Comparison of ENCODE assay signal across 24 cellular contexts in the genomic region with DNA sequence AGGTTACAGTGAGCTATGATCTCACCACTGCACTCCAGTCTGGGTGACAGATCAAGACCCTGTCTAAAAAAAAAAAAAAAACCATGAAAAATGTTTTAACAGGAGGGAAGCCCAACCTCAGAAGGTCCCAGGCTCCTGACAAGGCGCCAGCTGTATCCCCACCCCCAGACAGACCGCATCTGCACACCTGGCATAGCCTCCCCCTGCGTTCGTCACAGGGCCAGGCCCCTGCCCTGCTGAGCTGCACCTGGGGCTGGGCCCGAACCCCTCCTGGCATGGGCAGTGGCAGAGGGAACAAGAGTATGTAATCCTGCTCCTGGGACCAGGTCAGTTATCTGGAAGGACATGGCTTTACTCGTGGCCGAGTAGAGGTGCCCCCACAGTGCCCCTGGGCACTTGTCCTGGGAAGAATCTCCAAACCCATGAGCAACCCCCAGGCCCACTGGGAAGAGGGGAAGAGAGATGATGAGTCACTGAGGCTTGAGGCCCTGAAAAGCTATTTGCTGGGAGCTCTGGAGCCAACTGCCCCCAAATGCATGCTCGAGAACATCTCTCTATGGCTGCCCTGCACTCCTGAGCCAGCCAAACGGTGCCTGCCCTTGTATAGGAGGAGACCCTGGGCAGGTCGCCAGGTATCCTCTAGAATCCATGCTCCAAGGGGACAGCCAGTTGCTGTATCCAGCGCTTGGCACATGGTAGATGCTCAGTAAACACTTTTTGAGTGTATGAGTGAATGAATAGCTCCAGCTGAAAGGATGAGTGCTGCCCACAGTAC.
"Had no signal": no experiment of that assay in that cellular context is flagged by ENCODE, and none has a peak within 500 bp of the region (broad histone marks: within the 10 kb centered on the region; RNA-seq: fewer than 3 reads in every experiment).

No MANE protein-coding gene starts in this region.

- H3K27me3 ChIP-seq: neural progenitor cell, thyroid gland, upper lobe of right lung had no signal

- H3K27ac ChIP-seq: neural progenitor cell, spleen, thyroid gland, upper lobe of right lung had no signal

- H3K9me3 Mint-ChIP-seq: activated B cell treated with CpG ODN at 0.5 μM for 24 hours; activated naive CD8-positive, alpha-beta T cell treated with anti-CD3 and anti-CD28 coated beads for 36 hours; activated T-cell treated with anti-CD3 and anti-CD28 coated beads, Interleukin-2, amount 50 U/mL, for 4 hours; activated T-helper 2 cell treated with anti-CD3 and anti-CD28 coated beads, Interferon-gamma antibody, Interleukin-2, Interleukin-4, amounts not matched to agents 10 μg/mL and 5 μg/mL and 100 μg/mL, durations not matched to agents 14 hours and 24 hours and 36 hours; naive thymus-derived CD4-positive, alpha-beta T cell; neural progenitor cell had no signal

- H3K36me3 ChIP-seq: neural progenitor cell, spleen, thyroid gland, upper lobe of right lung had no signal

- H3K4me2 ChIP-seq: neural progenitor cell had no signal

- DNase-seq: activated B cell treated with CpG ODN at 0.5 μM for 24 hours; activated CD4-positive, alpha-beta T cell treated with anti-CD3 and anti-CD28 coated beads for 4 hours; activated CD4-positive, alpha-beta T cell treated with anti-CD3 and anti-CD28 coated beads, Interleukin-2, amount 50 U/mL, for 48 hours; activated CD8-positive, alpha-beta memory T cell treated with anti-CD3 and anti-CD28 coated beads, Interleukin-2, amount 50 U/mL, for 48 hours; activated naive CD4-positive, alpha-beta T cell; activated naive CD8-positive, alpha-beta T cell treated with anti-CD3 and anti-CD28 coated beads for 36 hours; activated T-cell treated with anti-CD3 and anti-CD28 coated beads, Interleukin-2, amount 50 U/mL, for 4 hours; central memory CD4-positive, alpha-beta T cell; dermis blood vessel endothelial cell; effector CD8-positive, alpha-beta T cell; erythroblast; foreskin fibroblast; naive thymus-derived CD4-positive, alpha-beta T cell; spleen; stimulated activated CD4-positive, alpha-beta T cell treated with anti-CD3 and anti-CD28 coated beads, Interleukin-4, amount 100 ng/mL, for 1 hour; stimulated activated naive CD8-positive, alpha-beta T cell treated with anti-CD3 and anti-CD28 coated beads, Interleukin-15, Interleukin-2, amounts not matched to agents 100 U/mL and 50 U/mL, for 24 hours; substantia nigra; T1000; thyroid gland; upper lobe of right lung had no signal

- H3K9ac ChIP-seq: neural progenitor cell had no signal

- H3K4me1 ChIP-seq: upper lobe of right lung had no signal

- H3K27ac Mint-ChIP-seq: activated B cell treated with CpG ODN at 0.5 μM for 24 hours; activated naive CD8-positive, alpha-beta T cell treated with anti-CD3 and anti-CD28 coated beads for 36 hours; activated T-helper 2 cell treated with anti-CD3 and anti-CD28 coated beads, Interferon-gamma antibody, Interleukin-2, Interleukin-4, amounts not matched to agents 10 μg/mL and 5 μg/mL and 100 μg/mL, durations not matched to agents 14 hours and 24 hours and 36 hours; naive thymus-derived CD4-positive, alpha-beta T cell; neural progenitor cell had no signal

- H3K4me3 ChIP-seq: lung, neural progenitor cell, spleen, thyroid gland, upper lobe of right lung had no signal

- H3K9me3 ChIP-seq: spleen, thyroid gland, upper lobe of right lung had no signal

- H2AFZ ChIP-seq: neural progenitor cell had no signal

- H3K36me3 Mint-ChIP-seq: activated naive CD8-positive, alpha-beta T cell treated with anti-CD3 and anti-CD28 coated beads for 36 hours had no signal

- H3K4me3 Mint-ChIP-seq: activated B cell treated with CpG ODN at 0.5 μM for 24 hours; activated naive CD8-positive, alpha-beta T cell treated with anti-CD3 and anti-CD28 coated beads for 36 hours; activated T-cell treated with anti-CD3 and anti-CD28 coated beads, Interleukin-2, amount 50 U/mL, for 4 hours; naive thymus-derived CD4-positive, alpha-beta T cell; neural progenitor cell had no signal

- ATAC-seq: activated T-cell treated with anti-CD3 and anti-CD28 coated beads, Interleukin-2, amount 50 U/mL, for 4 hours; left lobe of liver; naive thymus-derived CD4-positive, alpha-beta T cell; stimulated activated naive CD8-positive, alpha-beta T cell treated with anti-CD3 and anti-CD28 coated beads, Interleukin-15, Interleukin-2, amounts not matched to agents 100 U/mL and 50 U/mL, for 24 hours; upper lobe of right lung had no signal
